Comparison of ENCODE assay signal across 8 cellular contexts in the genomic region with DNA sequence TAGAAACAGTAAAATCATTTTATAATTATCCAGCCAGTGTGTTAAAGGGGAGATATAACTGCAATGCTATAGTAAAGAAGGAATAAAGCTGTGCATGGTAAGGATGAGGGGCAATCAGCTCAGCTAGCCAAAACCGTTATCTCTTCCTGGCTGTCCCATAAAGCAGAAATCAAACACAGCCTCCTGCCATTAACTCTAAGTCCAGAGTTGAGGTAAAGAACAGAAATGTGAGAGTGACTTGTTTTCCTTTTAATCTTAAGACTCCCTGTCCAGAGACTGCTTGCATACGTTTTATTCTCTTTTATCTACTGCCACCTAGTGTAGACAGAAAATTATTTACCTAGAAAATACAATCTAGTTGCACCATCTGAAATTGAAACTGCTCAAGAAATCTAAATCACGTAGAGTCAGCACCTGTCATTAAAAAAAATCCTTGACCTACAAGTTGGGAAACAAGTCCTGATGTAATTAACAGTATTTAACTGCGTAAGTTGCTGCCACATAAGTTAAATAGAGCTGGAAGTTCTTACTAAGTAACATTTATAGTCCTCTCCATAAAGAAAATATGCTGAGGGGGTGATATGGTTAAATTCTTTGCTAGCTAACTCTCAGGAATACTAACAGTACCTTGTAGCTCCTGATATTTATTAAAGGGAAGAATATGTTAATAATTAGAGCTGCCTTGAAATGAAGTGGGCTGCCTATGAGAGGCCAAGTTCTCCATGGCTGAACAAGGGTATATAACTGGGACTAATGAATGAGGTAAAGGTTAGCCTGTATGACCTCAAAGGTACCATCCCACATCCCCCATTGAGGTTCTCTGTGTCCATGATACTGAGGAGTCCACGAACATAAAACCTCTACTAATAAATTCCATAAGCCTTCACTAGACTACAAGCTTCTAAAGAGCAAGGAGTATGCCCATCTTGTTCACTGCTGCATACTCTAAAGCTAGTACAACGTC.
A peak's percentile ranks its signal among the peaks of the same experiment; 100 is the strongest.
DNase-seq lines count a peak whose midpoint lies in the region; ATAC-seq and TF ChIP-seq lines count a peak whose summit lies in the region.

No MANE protein-coding gene starts in this region.

- peak; percentile 37 to 91 (median 71) for TF ChIP-seq CTCF in adrenal gland (IDR thresholded peaks at IDR 0.05)
- TF ChIP-seq CTCF in sigmoid colon (IDR thresholded peaks at IDR 0.05): peak; percentile 33 to 75 (median 49)

- TF ChIP-seq POLR2A in adrenal gland (IDR thresholded peaks at IDR 0.05): no peak
- TF ChIP-seq POLR2A in sigmoid colon (IDR thresholded peaks at IDR 0.05): no peak

- DNase-seq in DMS153 treated with DMSO at 0.1 percent for 48 hours (lab: John Stamatoyannopoulos, UW; ENCODE audit: unreplicated experiment): peak; percentile 75
- peak; percentile 39 for DNase-seq in NCI-H524 treated with DMSO at 0.1 percent for 48 hours (lab: John Stamatoyannopoulos, UW)
- DNase-seq in adrenal gland: no peak
- DNase-seq in left ventricle myocardium superior: no peak
- no peak for DNase-seq in sigmoid colon
- DNase-seq in posterior cingulate gyrus: no peak

- intact Hi-C loops in adrenal gland (cut with DNase I) (loop anchor here (5.0 kb wide), 2 partner anchors 415 to 445 kb away; no protein-coding TSS in a partner anchor), left ventricle myocardium superior (cut with micrococcal nuclease) (loop anchor here (1.0 kb wide), 1 partner anchor 411 kb away; no protein-coding TSS in a partner anchor), sigmoid colon (cut with DNase I) (loop anchor here (1.0 to 5.0 kb wide), 3 partner anchors 65 to 443 kb away; a partner anchor contains a TSS), posterior cingulate gyrus (cut with DNase I) (loop anchor here (1.0 to 5.0 kb wide), 3 partner anchors 110 to 445 kb away; a partner anchor contains a TSS)

- no peaks in the 10 kb centered on the region for H3K27me3 ChIP-seq in adrenal gland
- H3K27me3 ChIP-seq in sigmoid colon: no peaks in the 10 kb centered on the region

- no peaks in the 10 kb centered on the region for H3K36me3 ChIP-seq in adrenal gland (replicated peaks in 1 of 2)
- no peaks in the 10 kb centered on the region for H3K36me3 ChIP-seq in sigmoid colon

- peak overlapping the region in 2 of 5 donors; percentile 46 to 75 for H3K27ac ChIP-seq in adrenal gland
- peak overlapping the region; percentile 20 to 60 (median 48) for H3K27ac ChIP-seq in sigmoid colon

- H3K4me3 ChIP-seq in adrenal gland (peak overlapping the region in 1 of 4 donors; percentile 21), sigmoid colon (peak overlapping the region in 2 of 4 donors; percentile 6 to 25)

- ATAC-seq in GM19455 (IDR thresholded peaks at IDR 0.05; ENCODE audit: unreplicated experiment) (peak; percentile 95), HG03457 (IDR thresholded peaks at IDR 0.05; ENCODE audit: unreplicated experiment) (peak; percentile 77), left ventricle myocardium superior (peak; percentile 94)

- WGBS in adrenal gland, 4 donors: 18 to 24% (median 21%) methylated on average over 6 of the region's 6 CpGs
- 23 to 25% methylated on average over 6 of the region's 6 CpGs for WGBS in sigmoid colon, 2 donors

- H3K4me1 ChIP-seq in adrenal gland (replicated peaks in 1 of 2) (peaks cover 0 to 8% of the 10 kb centered on the region in 2 donors), sigmoid colon (peaks cover 0 to 16% (median 11%) of the 10 kb centered on the region in 4 donors)

- H3K9me3 ChIP-seq in adrenal gland (replicated peaks in 1 of 3) (no peaks in the 10 kb centered on the region), sigmoid colon (no peaks in the 10 kb centered on the region)

- no peak for TF ChIP-seq EP300 in sigmoid colon (IDR thresholded peaks at IDR 0.05)

Comparison
In these comparisons a context has a peak if more than half of its experiments do, and no peak if none do; other contexts are left out.
1. DNase-seq: peak in DMS153 treated with DMSO at 0.1 percent for 48 hours (single experiment) and NCI-H524 treated with DMSO at 0.1 percent for 48 hours (single experiment); none in adrenal gland (0 of 7), left ventricle myocardium superior (single experiment), sigmoid colon (single experiment) and posterior cingulate gyrus (0 of 10).
2. Peak in every context shown above with its lines, with median percentiles within 50 percentile points of each other: ATAC-seq.